In the genomic region with DNA sequence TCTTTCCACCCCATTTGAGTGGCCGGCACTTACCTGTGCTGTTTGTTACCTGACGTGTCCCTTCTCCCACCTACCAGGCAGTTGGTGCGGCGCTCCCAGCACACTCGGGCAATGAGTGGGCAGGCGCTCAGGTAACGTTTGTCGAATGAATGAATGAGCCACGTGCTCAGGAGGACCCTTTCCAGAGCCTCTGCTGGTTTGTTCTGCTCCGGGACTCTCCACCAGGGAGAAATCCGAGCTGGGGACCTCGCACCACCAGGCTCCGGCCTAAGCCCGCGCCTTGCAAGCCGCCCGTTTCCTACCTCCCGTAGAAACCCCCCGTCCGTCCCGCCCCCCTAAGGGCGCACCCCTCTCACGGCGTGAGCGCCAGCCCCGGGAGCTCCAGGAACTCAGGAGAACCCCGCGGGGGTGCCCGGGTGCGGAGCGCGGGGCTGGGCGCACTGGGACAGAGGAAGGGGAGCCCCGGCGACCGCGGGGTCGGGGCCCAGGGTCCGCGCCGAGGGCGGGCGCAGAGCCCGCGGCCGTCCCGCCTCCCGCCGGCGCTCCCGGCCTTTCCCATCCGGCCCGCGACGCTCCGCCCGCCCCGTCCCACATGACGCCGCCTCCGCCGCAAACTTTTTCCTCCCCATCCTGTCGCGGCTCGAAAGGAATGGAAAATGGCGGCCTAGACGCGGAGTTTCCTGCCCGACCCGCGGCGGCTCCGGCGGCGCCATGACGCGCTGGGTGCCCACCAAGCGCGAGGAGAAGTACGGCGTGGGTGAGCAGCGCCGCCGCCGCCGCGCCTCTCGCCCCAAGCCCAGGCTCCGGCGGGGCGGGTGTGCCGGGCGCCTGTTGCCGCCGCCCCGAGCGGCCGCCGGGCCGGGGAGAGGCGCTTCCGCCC, we compare ENCODE assay signal across 8 cellular contexts.
A peak's percentile ranks its signal among the peaks of the same experiment; 100 is the strongest.
DNase-seq lines count a peak whose midpoint lies in the region; ATAC-seq lines count a peak whose summit lies in the region.

A gene (plus strand): TSS at position 622 of the 880 bp plus-strand sequence. CDS start 90 bp downstream, at position 712.

- H3K27ac ChIP-seq in cingulate gyrus (ENCODE audit: low read depth, low read length) (peak within 1 kb of the TSS; percentile 10), skin epidermis (peak within 1 kb of the TSS; percentile 48 to 95 (median 88))

- no peak for ATAC-seq in GM19324 (IDR thresholded peaks at IDR 0.05; ENCODE audit: low FRiP score, unreplicated experiment)

- peak within 1 kb of the TSS; percentile 56 to 91 (median 80) for H3K4me3 ChIP-seq in skin epidermis

- DNase-seq in ELF-1 (ENCODE audit: low read depth, low spot score) = peak; percentile 71
- peak; percentile 58 for DNase-seq in NCI-H226
- DNase-seq in iris pigment epithelial cell (ENCODE audit: low read depth) = peak; percentile 70
- DNase-seq in central memory CD4-positive, alpha-beta T cell = no peak
- DNase-seq in effector CD4-positive, alpha-beta T cell = no peak

Comparison
In these comparisons a context has a peak if more than half of its experiments do, and no peak if none do; other contexts are left out.
1. DNase-seq: peak in ELF-1 (single experiment), NCI-H226 (single experiment) and iris pigment epithelial cell (single experiment); none in central memory CD4-positive, alpha-beta T cell (single experiment) and effector CD4-positive, alpha-beta T cell (single experiment).